ENCODE assay signal across 13 cellular contexts in the genomic region with DNA sequence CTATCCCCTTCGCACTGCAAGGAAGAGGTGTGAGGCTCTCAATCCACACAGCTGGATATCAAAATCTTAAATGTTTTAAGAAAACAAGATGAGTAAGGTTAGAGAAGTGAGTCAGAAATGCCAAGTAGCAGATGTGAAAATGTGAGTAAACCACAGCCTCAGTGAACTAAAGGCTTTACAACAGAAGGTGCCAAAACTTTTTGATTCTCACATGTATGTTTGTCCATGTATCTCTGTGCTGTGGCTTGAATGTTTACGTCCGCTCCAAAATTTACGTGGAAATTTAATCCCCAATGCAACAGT.
DNase-seq lines count a peak whose midpoint lies in the region; ATAC-seq and TF ChIP-seq lines count a peak whose summit lies in the region.
"Had no signal": no experiment of that assay in that cellular context is flagged by ENCODE, and none has a peak within 500 bp of the region (broad histone marks: within the 10 kb centered on the region; RNA-seq: fewer than 3 reads in every experiment).

No MANE protein-coding gene starts in this region.

- H3K4me3 ChIP-seq in astrocyte of the cerebellum (ENCODE audit: low read depth, low read length) (no peak overlapping the region), left lung (no peak overlapping the region)
- H3K4me3 ChIP-seq: coronary artery had no signal

- no peaks in the 10 kb centered on the region for H3K27me3 ChIP-seq in left lung

- TF ChIP-seq CTCF in astrocyte of the cerebellum (IDR thresholded peaks at IDR 0.05; ENCODE audit: low read depth, low read length, missing control alignments) (no peak), progenitor cell of endocrine pancreas (IDR thresholded peaks at IDR 0.05; ENCODE audit: unreplicated experiment) (no peak), left lung (IDR thresholded peaks at IDR 0.05) (no peak)

- peaks cover 0 to 14% of the 10 kb centered on the region in 2 donors for H3K9me3 ChIP-seq in left lung

- intact Hi-C loops in left lung (cut with DNase I), result no loop called here

- no peak overlapping the region for H3K4me3 Mint-ChIP-seq in progenitor cell of endocrine pancreas (ENCODE audit: low read depth)
- H3K4me3 Mint-ChIP-seq: activated CD4-positive, alpha-beta memory T cell treated with anti-CD3 and anti-CD28 coated beads for 36 hours had no signal

- peak overlapping the region; percentile 4 for H3K27ac Mint-ChIP-seq in progenitor cell of endocrine pancreas
- H3K27ac Mint-ChIP-seq: activated CD4-positive, alpha-beta memory T cell treated with anti-CD3 and anti-CD28 coated beads for 36 hours had no signal

- in situ Hi-C loops in astrocyte of the cerebellum (cut with HindIII; ENCODE audit: low sequenced_read_pairs), result no loop called here

- ATAC-seq in GM19043 (IDR thresholded peaks at IDR 0.05; ENCODE audit: low read depth, unreplicated experiment) (peak; percentile 64), HG03280 (IDR thresholded peaks at IDR 0.05; ENCODE audit: unreplicated experiment) (peak; percentile 54), left lung (no peak), GM21360 (IDR thresholded peaks at IDR 0.05; ENCODE audit: unreplicated experiment) (no peak)
- ATAC-seq: Right ventricle myocardium inferior had no signal

- H3K9me3 Mint-ChIP-seq in progenitor cell of endocrine pancreas (ENCODE audit: low read depth), result peaks cover 16% of the 10 kb centered on the region

- no peaks in the 10 kb centered on the region for H3K36me3 ChIP-seq in left lung

- DNase-seq in astrocyte of the cerebellum (ENCODE audit: low read depth), result peak; percentile 66
- no peak for DNase-seq in progenitor cell of endocrine pancreas (ENCODE audit: low spot score, unreplicated experiment)
- no peak for DNase-seq in left lung
- no peak for DNase-seq in NCI-H187 treated with DMSO at 0.1 percent for 48 hours (lab: John Stamatoyannopoulos, UW)
- no peak for DNase-seq in NCI-H2196 (lab: John Stamatoyannopoulos, UW; ENCODE audit: unreplicated experiment)
- DNase-seq: activated CD4-positive, alpha-beta memory T cell treated with anti-CD3 and anti-CD28 coated beads for 36 hours; DND-41; NCI-H2081 treated with DMSO at 0.1 percent for 48 hours had no signal

- H3K27me3 Mint-ChIP-seq in progenitor cell of endocrine pancreas, result no peaks in the 10 kb centered on the region

- H3K4me1 ChIP-seq in left lung, result no peaks in the 10 kb centered on the region

- H3K4me1 Mint-ChIP-seq in progenitor cell of endocrine pancreas (ENCODE audit: low read depth), result no peaks in the 10 kb centered on the region

- H3K36me3 Mint-ChIP-seq in progenitor cell of endocrine pancreas (ENCODE audit: insufficient read depth), result peaks cover 1% of the 10 kb centered on the region
- H3K36me3 Mint-ChIP-seq: activated CD4-positive, alpha-beta memory T cell treated with anti-CD3 and anti-CD28 coated beads for 36 hours had no signal

- no peak overlapping the region for H3K27ac ChIP-seq in left lung
- H3K27ac ChIP-seq: coronary artery had no signal

Comparison
In these comparisons a context has a peak if more than half of its experiments do, and no peak if none do; other contexts are left out.
1. ATAC-seq: peak in GM19043 (single experiment) and HG03280 (single experiment); none in left lung (single experiment) and GM21360 (single experiment).